ENCODE assay signal across 2 cellular contexts in genomic region chr11:76253416-76253815, GRCh38.
TF ChIP-seq lines count a peak whose summit lies in the region.

No MANE protein-coding gene starts in this region.

TF ChIP-seq in SK-N-SH treated with all-trans-retinoic acid at 6 μM for 48 hours, 23 proteins besides CTCF, POLR2A, EP300 and RAD21 (continued from another document):
- TF ChIP-seq, protein P1, sequence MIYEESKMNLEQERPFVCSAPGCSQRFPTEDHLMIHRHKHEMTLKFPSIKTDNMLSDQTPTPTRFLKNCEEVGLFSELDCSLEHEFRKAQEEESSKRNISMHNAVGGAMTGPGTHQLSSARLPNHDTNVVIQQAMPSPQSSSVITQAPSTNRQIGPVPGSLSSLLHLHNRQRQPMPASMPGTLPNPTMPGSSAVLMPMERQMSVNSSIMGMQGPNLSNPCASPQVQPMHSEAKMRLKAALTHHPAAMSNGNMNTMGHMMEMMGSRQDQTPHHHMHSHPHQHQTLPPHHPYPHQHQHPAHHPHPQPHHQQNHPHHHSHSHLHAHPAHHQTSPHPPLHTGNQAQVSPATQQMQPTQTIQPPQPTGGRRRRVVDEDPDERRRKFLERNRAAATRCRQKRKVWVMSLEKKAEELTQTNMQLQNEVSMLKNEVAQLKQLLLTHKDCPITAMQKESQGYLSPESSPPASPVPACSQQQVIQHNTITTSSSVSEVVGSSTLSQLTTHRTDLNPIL (CRISPR knock-in tag; IDR thresholded peaks at IDR 0.05; ENCODE audit: low read depth): no peak
- no peak for TF ChIP-seq CSDC2 (CRISPR knock-in tag; IDR thresholded peaks at IDR 0.05)
- no peak for TF ChIP-seq ZC3H10 (CRISPR knock-in tag; IDR thresholded peaks at IDR 0.05)
- TF ChIP-seq ZNF70 (CRISPR knock-in tag; IDR thresholded peaks at IDR 0.05): no peak
- no peak for TF ChIP-seq TCF4 (CRISPR knock-in tag; IDR thresholded peaks at IDR 0.05; ENCODE audit: borderline replicate concordance)
- no peak for TF ChIP-seq TSHZ2 (CRISPR knock-in tag; IDR thresholded peaks at IDR 0.05)
- no peak for TF ChIP-seq ZFP3 (CRISPR knock-in tag; IDR thresholded peaks at IDR 0.05)
- TF ChIP-seq ESRRG (CRISPR knock-in tag; IDR thresholded peaks at IDR 0.05): no peak
- no peak for TF ChIP-seq ZFP30 (CRISPR knock-in tag; IDR thresholded peaks at IDR 0.05)
- TF ChIP-seq, protein P2, sequence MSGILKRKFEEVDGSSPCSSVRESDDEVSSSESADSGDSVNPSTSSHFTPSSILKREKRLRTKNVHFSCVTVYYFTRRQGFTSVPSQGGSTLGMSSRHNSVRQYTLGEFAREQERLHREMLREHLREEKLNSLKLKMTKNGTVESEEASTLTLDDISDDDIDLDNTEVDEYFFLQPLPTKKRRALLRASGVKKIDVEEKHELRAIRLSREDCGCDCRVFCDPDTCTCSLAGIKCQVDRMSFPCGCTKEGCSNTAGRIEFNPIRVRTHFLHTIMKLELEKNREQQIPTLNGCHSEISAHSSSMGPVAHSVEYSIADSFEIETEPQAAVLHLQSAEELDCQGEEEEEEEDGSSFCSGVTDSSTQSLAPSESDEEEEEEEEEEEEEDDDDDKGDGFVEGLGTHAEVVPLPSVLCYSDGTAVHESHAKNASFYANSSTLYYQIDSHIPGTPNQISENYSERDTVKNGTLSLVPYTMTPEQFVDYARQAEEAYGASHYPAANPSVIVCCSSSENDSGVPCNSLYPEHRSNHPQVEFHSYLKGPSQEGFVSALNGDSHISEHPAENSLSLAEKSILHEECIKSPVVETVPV (CRISPR knock-in tag; IDR thresholded peaks at IDR 0.05): no peak
- no peak for TF ChIP-seq OSR1 (CRISPR knock-in tag; IDR thresholded peaks at IDR 0.05)

TF ChIP-seq in SK-N-SH, 30 proteins besides CTCF, POLR2A, EP300 and RAD21 (continued from another document):
- TF ChIP-seq, protein P3, sequence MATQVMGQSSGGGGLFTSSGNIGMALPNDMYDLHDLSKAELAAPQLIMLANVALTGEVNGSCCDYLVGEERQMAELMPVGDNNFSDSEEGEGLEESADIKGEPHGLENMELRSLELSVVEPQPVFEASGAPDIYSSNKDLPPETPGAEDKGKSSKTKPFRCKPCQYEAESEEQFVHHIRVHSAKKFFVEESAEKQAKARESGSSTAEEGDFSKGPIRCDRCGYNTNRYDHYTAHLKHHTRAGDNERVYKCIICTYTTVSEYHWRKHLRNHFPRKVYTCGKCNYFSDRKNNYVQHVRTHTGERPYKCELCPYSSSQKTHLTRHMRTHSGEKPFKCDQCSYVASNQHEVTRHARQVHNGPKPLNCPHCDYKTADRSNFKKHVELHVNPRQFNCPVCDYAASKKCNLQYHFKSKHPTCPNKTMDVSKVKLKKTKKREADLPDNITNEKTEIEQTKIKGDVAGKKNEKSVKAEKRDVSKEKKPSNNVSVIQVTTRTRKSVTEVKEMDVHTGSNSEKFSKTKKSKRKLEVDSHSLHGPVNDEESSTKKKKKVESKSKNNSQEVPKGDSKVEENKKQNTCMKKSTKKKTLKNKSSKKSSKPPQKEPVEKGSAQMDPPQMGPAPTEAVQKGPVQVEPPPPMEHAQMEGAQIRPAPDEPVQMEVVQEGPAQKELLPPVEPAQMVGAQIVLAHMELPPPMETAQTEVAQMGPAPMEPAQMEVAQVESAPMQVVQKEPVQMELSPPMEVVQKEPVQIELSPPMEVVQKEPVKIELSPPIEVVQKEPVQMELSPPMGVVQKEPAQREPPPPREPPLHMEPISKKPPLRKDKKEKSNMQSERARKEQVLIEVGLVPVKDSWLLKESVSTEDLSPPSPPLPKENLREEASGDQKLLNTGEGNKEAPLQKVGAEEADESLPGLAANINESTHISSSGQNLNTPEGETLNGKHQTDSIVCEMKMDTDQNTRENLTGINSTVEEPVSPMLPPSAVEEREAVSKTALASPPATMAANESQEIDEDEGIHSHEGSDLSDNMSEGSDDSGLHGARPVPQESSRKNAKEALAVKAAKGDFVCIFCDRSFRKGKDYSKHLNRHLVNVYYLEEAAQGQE (IDR thresholded peaks at IDR 0.05; ENCODE audit: low read depth, low read length): no peak
- no peak for TF ChIP-seq GATA2 (CRISPR knock-in tag; IDR thresholded peaks at IDR 0.05)
- TF ChIP-seq CHD2 (IDR thresholded peaks at IDR 0.05; ENCODE audit: low read length, partially characterized antibody): no peak
- TF ChIP-seq USF1 (IDR thresholded peaks at IDR 0.05; ENCODE audit: borderline replicate concordance, low read depth): no peak
- no peak for TF ChIP-seq PBX3 (IDR thresholded peaks at IDR 0.05)
- no peak for TF ChIP-seq IRF3 (IDR thresholded peaks at IDR 0.05; ENCODE audit: low read depth, low read length)
- no peak for TF ChIP-seq EZH2phosphoT487 (IDR thresholded peaks at IDR 0.05; ENCODE audit: borderline replicate concordance, low read depth)
TF ChIP-seq in SK-N-SH: peak in this region for 0.
